1 cellular context compared by ENCODE assay signal in genomic region chr1:116168277-116169032, GRCh38.
TF ChIP-seq lines count a peak whose summit lies in the region.

No MANE protein-coding gene starts in this region.

TF ChIP-seq in HEK293, 187 proteins besides CTCF, POLR2A, EP300 and RAD21 (continued from another document):
- TF ChIP-seq ZBTB26 (tag by site-specific recombination; optimal IDR thresholded peaks at IDR 0.05): peak; percentile 32
- TF ChIP-seq ZFP3 (tag by site-specific recombination; IDR thresholded peaks at IDR 0.05; ENCODE audit: low read depth): no peak
- TF ChIP-seq GLIS2 (tag by site-specific recombination; IDR thresholded peaks at IDR 0.05): no peak; the same call in 1 of the 2 replicates
- TF ChIP-seq ZNF76 (tag by site-specific recombination; IDR thresholded peaks at IDR 0.05; ENCODE audit: borderline replicate concordance, low read depth): no peak
- no peak for TF ChIP-seq ZNF140 (tag by site-specific recombination; IDR thresholded peaks at IDR 0.05)
- TF ChIP-seq SP3 (tag by site-specific recombination; IDR thresholded peaks at IDR 0.05): no peak
- no peak for TF ChIP-seq ZNF112 (tag by site-specific recombination; IDR thresholded peaks at IDR 0.05)
- TF ChIP-seq ZNF654 (tag by site-specific recombination; IDR thresholded peaks at IDR 0.05; ENCODE audit: low read depth): no peak
- TF ChIP-seq ZNF155 (tag by site-specific recombination; IDR thresholded peaks at IDR 0.05): no peak
- 0 out of 2 replicates have a peak, but pooled peaks have one; percentile 38 for TF ChIP-seq ZBTB8A (tag by site-specific recombination; IDR thresholded peaks at IDR 0.05)
- no peak for TF ChIP-seq ZNF561 (tag by site-specific recombination; IDR thresholded peaks at IDR 0.05; ENCODE audit: borderline replicate concordance)
- TF ChIP-seq ZNF692 (tag by site-specific recombination; IDR thresholded peaks at IDR 0.05): no peak
- TF ChIP-seq ZSCAN30 (tag by site-specific recombination; IDR thresholded peaks at IDR 0.05): peak; percentile 55; the same call in 1 of the 2 replicates
- TF ChIP-seq ZNF629 (tag by site-specific recombination; IDR thresholded peaks at IDR 0.05): no peak
- no peak for TF ChIP-seq ZBTB48 (tag by site-specific recombination; IDR thresholded peaks at IDR 0.05)
- no peak for TF ChIP-seq ZNF658 (tag by site-specific recombination; IDR thresholded peaks at IDR 0.05)
- no peak for TF ChIP-seq KLF16 (tag by site-specific recombination; IDR thresholded peaks at IDR 0.05)
- TF ChIP-seq ZNF639 (tag by site-specific recombination; IDR thresholded peaks at IDR 0.05): no peak
- no peak for TF ChIP-seq TRIM28 (IDR thresholded peaks at IDR 0.05; ENCODE audit: borderline replicate concordance, low read length)
- no peak for TF ChIP-seq TSHZ1 (tag by site-specific recombination; IDR thresholded peaks at IDR 0.05; ENCODE audit: borderline replicate concordance)
- no peak for TF ChIP-seq RBAK (tag by site-specific recombination; IDR thresholded peaks at IDR 0.05)
- TF ChIP-seq ZNF660 (tag by site-specific recombination; IDR thresholded peaks at IDR 0.05): 0 out of 2 replicates have a peak, but pooled peaks have one; percentile 60
- TF ChIP-seq ZNF138 (tag by site-specific recombination; IDR thresholded peaks at IDR 0.05; ENCODE audit: borderline replicate concordance): no peak
- TF ChIP-seq ZNF248 (tag by site-specific recombination; IDR thresholded peaks at IDR 0.05): no peak
- TF ChIP-seq ZNF558 (tag by site-specific recombination; IDR thresholded peaks at IDR 0.05): no peak
- no peak for TF ChIP-seq ZNF585B (tag by site-specific recombination; IDR thresholded peaks at IDR 0.05)
- TF ChIP-seq ZNF624 (tag by site-specific recombination; IDR thresholded peaks at IDR 0.05): no peak
- TF ChIP-seq ZNF580 (tag by site-specific recombination; IDR thresholded peaks at IDR 0.05): no peak
